Comparison of ENCODE assay signal across 2 cellular contexts in the genomic region with DNA sequence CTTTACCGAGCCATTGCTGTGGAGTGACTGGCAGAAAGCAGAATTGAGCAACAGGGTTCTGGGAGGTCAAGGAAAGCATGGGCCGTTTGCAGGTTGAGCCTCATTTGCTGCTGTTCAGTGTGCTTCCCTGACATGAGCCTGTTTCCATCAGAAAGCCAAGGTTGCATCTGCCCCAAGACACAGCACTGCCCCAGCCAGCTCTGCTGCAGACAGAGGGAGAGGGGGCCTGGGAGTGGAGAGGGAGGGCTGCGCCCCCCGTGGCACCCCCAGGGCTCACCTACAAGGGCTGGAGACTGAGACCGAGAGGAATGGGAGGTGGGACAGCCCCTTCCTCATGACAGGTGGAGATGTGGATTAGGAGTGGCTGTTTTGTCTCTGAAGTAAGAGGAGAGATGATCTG.
TF ChIP-seq lines count a peak whose summit lies in the region.

No MANE protein-coding gene starts in this region.

TF ChIP-seq in SK-N-SH, 30 proteins besides CTCF, POLR2A, EP300 and RAD21 (continued from another document):
- TF ChIP-seq, protein P1, sequence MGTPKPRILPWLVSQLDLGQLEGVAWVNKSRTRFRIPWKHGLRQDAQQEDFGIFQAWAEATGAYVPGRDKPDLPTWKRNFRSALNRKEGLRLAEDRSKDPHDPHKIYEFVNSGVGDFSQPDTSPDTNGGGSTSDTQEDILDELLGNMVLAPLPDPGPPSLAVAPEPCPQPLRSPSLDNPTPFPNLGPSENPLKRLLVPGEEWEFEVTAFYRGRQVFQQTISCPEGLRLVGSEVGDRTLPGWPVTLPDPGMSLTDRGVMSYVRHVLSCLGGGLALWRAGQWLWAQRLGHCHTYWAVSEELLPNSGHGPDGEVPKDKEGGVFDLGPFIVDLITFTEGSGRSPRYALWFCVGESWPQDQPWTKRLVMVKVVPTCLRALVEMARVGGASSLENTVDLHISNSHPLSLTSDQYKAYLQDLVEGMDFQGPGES (IDR thresholded peaks at IDR 0.05; ENCODE audit: low read depth, low read length) = no peak
- TF ChIP-seq POLR2AphosphoS5 (IDR thresholded peaks at IDR 0.05; ENCODE audit: low read depth, low read length) (no peak), TEAD4 (IDR thresholded peaks at IDR 0.05; ENCODE audit: borderline replicate concordance, insufficient read depth) (no peak), TCF12 (IDR thresholded peaks at IDR 0.05) (no peak), MXI1 (IDR thresholded peaks at IDR 0.05; ENCODE audit: low read depth, low read length) (no peak), SMC3 (IDR thresholded peaks at IDR 0.05; ENCODE audit: low read depth, low read length) (no peak), JUND (IDR thresholded peaks at IDR 0.05) (no peak), NRF1 (IDR thresholded peaks at IDR 0.05; ENCODE audit: low read depth, low read length) (no peak), FOSL2 (IDR thresholded peaks at IDR 0.05; ENCODE audit: borderline replicate concordance, low read depth) (no peak), CHD2 (IDR thresholded peaks at IDR 0.05; ENCODE audit: low read length, partially characterized antibody) (no peak)
- TF ChIP-seq, protein P2, sequence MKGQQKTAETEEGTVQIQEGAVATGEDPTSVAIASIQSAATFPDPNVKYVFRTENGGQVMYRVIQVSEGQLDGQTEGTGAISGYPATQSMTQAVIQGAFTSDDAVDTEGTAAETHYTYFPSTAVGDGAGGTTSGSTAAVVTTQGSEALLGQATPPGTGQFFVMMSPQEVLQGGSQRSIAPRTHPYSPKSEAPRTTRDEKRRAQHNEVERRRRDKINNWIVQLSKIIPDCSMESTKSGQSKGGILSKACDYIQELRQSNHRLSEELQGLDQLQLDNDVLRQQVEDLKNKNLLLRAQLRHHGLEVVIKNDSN (IDR thresholded peaks at IDR 0.05; ENCODE audit: borderline replicate concordance, low read depth) = no peak
- TF ChIP-seq, protein P3, sequence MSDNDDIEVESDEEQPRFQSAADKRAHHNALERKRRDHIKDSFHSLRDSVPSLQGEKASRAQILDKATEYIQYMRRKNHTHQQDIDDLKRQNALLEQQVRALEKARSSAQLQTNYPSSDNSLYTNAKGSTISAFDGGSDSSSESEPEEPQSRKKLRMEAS (IDR thresholded peaks at IDR 0.05; ENCODE audit: low read depth) = no peak
- TF ChIP-seq, protein P4, sequence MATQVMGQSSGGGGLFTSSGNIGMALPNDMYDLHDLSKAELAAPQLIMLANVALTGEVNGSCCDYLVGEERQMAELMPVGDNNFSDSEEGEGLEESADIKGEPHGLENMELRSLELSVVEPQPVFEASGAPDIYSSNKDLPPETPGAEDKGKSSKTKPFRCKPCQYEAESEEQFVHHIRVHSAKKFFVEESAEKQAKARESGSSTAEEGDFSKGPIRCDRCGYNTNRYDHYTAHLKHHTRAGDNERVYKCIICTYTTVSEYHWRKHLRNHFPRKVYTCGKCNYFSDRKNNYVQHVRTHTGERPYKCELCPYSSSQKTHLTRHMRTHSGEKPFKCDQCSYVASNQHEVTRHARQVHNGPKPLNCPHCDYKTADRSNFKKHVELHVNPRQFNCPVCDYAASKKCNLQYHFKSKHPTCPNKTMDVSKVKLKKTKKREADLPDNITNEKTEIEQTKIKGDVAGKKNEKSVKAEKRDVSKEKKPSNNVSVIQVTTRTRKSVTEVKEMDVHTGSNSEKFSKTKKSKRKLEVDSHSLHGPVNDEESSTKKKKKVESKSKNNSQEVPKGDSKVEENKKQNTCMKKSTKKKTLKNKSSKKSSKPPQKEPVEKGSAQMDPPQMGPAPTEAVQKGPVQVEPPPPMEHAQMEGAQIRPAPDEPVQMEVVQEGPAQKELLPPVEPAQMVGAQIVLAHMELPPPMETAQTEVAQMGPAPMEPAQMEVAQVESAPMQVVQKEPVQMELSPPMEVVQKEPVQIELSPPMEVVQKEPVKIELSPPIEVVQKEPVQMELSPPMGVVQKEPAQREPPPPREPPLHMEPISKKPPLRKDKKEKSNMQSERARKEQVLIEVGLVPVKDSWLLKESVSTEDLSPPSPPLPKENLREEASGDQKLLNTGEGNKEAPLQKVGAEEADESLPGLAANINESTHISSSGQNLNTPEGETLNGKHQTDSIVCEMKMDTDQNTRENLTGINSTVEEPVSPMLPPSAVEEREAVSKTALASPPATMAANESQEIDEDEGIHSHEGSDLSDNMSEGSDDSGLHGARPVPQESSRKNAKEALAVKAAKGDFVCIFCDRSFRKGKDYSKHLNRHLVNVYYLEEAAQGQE (IDR thresholded peaks at IDR 0.05; ENCODE audit: low read depth, low read length) = no peak
- TF ChIP-seq, protein P5, sequence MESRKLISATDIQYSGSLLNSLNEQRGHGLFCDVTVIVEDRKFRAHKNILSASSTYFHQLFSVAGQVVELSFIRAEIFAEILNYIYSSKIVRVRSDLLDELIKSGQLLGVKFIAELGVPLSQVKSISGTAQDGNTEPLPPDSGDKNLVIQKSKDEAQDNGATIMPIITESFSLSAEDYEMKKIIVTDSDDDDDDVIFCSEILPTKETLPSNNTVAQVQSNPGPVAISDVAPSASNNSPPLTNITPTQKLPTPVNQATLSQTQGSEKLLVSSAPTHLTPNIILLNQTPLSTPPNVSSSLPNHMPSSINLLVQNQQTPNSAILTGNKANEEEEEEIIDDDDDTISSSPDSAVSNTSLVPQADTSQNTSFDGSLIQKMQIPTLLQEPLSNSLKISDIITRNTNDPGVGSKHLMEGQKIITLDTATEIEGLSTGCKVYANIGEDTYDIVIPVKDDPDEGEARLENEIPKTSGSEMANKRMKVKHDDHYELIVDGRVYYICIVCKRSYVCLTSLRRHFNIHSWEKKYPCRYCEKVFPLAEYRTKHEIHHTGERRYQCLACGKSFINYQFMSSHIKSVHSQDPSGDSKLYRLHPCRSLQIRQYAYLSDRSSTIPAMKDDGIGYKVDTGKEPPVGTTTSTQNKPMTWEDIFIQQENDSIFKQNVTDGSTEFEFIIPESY (IDR thresholded peaks at IDR 0.05; ENCODE audit: borderline replicate concordance, low read depth) = no peak
- TF ChIP-seq, protein P6, sequence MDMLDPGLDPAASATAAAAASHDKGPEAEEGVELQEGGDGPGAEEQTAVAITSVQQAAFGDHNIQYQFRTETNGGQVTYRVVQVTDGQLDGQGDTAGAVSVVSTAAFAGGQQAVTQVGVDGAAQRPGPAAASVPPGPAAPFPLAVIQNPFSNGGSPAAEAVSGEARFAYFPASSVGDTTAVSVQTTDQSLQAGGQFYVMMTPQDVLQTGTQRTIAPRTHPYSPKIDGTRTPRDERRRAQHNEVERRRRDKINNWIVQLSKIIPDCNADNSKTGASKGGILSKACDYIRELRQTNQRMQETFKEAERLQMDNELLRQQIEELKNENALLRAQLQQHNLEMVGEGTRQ (IDR thresholded peaks at IDR 0.05; ENCODE audit: borderline replicate concordance, low read depth, low read length) = no peak
TF ChIP-seq in SK-N-SH: peak in this region for 0.

TF ChIP-seq in SK-N-SH treated with all-trans-retinoic acid at 6 μM for 48 hours, 23 proteins besides CTCF, POLR2A, EP300 and RAD21 (continued from another document):
- TF ChIP-seq, protein P7, sequence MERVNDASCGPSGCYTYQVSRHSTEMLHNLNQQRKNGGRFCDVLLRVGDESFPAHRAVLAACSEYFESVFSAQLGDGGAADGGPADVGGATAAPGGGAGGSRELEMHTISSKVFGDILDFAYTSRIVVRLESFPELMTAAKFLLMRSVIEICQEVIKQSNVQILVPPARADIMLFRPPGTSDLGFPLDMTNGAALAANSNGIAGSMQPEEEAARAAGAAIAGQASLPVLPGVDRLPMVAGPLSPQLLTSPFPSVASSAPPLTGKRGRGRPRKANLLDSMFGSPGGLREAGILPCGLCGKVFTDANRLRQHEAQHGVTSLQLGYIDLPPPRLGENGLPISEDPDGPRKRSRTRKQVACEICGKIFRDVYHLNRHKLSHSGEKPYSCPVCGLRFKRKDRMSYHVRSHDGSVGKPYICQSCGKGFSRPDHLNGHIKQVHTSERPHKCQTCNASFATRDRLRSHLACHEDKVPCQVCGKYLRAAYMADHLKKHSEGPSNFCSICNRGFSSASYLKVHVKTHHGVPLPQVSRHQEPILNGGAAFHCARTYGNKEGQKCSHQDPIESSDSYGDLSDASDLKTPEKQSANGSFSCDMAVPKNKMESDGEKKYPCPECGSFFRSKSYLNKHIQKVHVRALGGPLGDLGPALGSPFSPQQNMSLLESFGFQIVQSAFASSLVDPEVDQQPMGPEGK (CRISPR knock-in tag; IDR thresholded peaks at IDR 0.05; ENCODE audit: borderline replicate concordance) = no peak
- TF ChIP-seq ZFP3 (CRISPR knock-in tag; IDR thresholded peaks at IDR 0.05) = no peak
- TF ChIP-seq RARB (CRISPR knock-in tag; IDR thresholded peaks at IDR 0.05) = no peak
- TF ChIP-seq PPARA (CRISPR knock-in tag; IDR thresholded peaks at IDR 0.05; ENCODE audit: borderline replicate concordance) = no peak
- TF ChIP-seq, protein P8, sequence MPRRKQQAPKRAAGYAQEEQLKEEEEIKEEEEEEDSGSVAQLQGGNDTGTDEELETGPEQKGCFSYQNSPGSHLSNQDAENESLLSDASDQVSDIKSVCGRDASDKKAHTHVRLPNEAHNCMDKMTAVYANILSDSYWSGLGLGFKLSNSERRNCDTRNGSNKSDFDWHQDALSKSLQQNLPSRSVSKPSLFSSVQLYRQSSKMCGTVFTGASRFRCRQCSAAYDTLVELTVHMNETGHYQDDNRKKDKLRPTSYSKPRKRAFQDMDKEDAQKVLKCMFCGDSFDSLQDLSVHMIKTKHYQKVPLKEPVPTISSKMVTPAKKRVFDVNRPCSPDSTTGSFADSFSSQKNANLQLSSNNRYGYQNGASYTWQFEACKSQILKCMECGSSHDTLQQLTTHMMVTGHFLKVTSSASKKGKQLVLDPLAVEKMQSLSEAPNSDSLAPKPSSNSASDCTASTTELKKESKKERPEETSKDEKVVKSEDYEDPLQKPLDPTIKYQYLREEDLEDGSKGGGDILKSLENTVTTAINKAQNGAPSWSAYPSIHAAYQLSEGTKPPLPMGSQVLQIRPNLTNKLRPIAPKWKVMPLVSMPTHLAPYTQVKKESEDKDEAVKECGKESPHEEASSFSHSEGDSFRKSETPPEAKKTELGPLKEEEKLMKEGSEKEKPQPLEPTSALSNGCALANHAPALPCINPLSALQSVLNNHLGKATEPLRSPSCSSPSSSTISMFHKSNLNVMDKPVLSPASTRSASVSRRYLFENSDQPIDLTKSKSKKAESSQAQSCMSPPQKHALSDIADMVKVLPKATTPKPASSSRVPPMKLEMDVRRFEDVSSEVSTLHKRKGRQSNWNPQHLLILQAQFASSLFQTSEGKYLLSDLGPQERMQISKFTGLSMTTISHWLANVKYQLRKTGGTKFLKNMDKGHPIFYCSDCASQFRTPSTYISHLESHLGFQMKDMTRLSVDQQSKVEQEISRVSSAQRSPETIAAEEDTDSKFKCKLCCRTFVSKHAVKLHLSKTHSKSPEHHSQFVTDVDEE (CRISPR knock-in tag; IDR thresholded peaks at IDR 0.05) = no peak
- no peak for TF ChIP-seq ZNF8 (CRISPR knock-in tag; IDR thresholded peaks at IDR 0.05)
- TF ChIP-seq OSR1 (CRISPR knock-in tag; IDR thresholded peaks at IDR 0.05) = no peak
- TF ChIP-seq ARNTL (CRISPR knock-in tag; IDR thresholded peaks at IDR 0.05; ENCODE audit: borderline replicate concordance, low read depth) = no peak
- no peak for TF ChIP-seq SNAI2 (CRISPR knock-in tag; IDR thresholded peaks at IDR 0.05)
